In genomic region chr22:43996170-43996980, GRCh38 we compare ENCODE assay signal across 9 cellular contexts. TPM values are rescaled to one million over a fixed set of nuclear protein-coding genes. Genes with fewer than 3 reads are reported as not detected.
A peak's percentile ranks its signal among the peaks of the same experiment; 100 is the strongest.
DNase-seq lines count a peak whose midpoint lies in the region; ATAC-seq and TF ChIP-seq lines count a peak whose summit lies in the region.
"Had no signal": no experiment of that assay in that cellular context is flagged by ENCODE, and none has a peak within 500 bp of the region (broad histone marks: within the 10 kb centered on the region; RNA-seq: fewer than 3 reads in every experiment).

No MANE protein-coding gene starts in this region.

- ATAC-seq in gastroesophageal sphincter (no peak), GM18858 (IDR thresholded peaks at IDR 0.05; ENCODE audit: unreplicated experiment) (no peak)

- H3K9me3 Mint-ChIP-seq in T-helper 2 cell treated with Interferon-gamma antibody and Interleukin-4, amounts not matched to agents 5 μg/mL and 100 μg/mL, for 36 hours: no peaks in the 10 kb centered on the region

- no peaks in the 10 kb centered on the region for H3K4me1 ChIP-seq in ascending aorta
- peaks cover 0 to 6% (median 0%) of the 10 kb centered on the region in 4 donors for H3K4me1 ChIP-seq in tibial artery
- peaks cover 0 to 10% (median 0%) of the 10 kb centered on the region in 3 donors for H3K4me1 ChIP-seq in gastroesophageal sphincter

- TF ChIP-seq EP300 in gastroesophageal sphincter (IDR thresholded peaks at IDR 0.05): no peak

- intact Hi-C loops in ascending aorta (cut with DNase I): no loop called here
- intact Hi-C loops in posterior cingulate gyrus (cut with DNase I): no loop called here
- intact Hi-C loops in tibial artery (cut with DNase I; ENCODE audit: low total_unique reads): no loop called here

- peaks cover 42% of the 10 kb centered on the region for H3K36me3 Mint-ChIP-seq in T-helper 2 cell treated with Interferon-gamma antibody and Interleukin-4, amounts not matched to agents 5 μg/mL and 100 μg/mL, for 36 hours (ENCODE audit: low read depth)

- H3K27me3 ChIP-seq in ascending aorta: no peaks in the 10 kb centered on the region
- no peaks in the 10 kb centered on the region for H3K27me3 ChIP-seq in tibial artery
- H3K27me3 ChIP-seq in gastroesophageal sphincter: no peaks in the 10 kb centered on the region
- H3K27me3 ChIP-seq: cardiac muscle cell had no signal

- 92 to 95% methylated on average over 6 to 12 of the region's 45 CpGs for WGBS in gastroesophageal sphincter (ENCODE audit: low coverage in 1 of 2), 2 donors

- H3K4me3 Mint-ChIP-seq in T-helper 2 cell treated with Interferon-gamma antibody and Interleukin-4, amounts not matched to agents 5 μg/mL and 100 μg/mL, for 36 hours: peak overlapping the region; percentile 92

- no peak for TF ChIP-seq CTCF in ascending aorta (IDR thresholded peaks at IDR 0.05)
- TF ChIP-seq CTCF in tibial artery (IDR thresholded peaks at IDR 0.05): no peak
- TF ChIP-seq CTCF in gastroesophageal sphincter (IDR thresholded peaks at IDR 0.05): no peak

- peaks cover 55 to 64% of the 10 kb centered on the region in 2 donors for H3K36me3 ChIP-seq in ascending aorta
- H3K36me3 ChIP-seq in tibial artery: peaks cover 48 to 83% (median 74%) of the 10 kb centered on the region in 3 donors
- H3K36me3 ChIP-seq in gastroesophageal sphincter: peaks cover 0 to 84% of the 10 kb centered on the region in 2 donors

- H3K27me3 Mint-ChIP-seq in T-helper 2 cell treated with Interferon-gamma antibody and Interleukin-4, amounts not matched to agents 5 μg/mL and 100 μg/mL, for 36 hours (ENCODE audit: low read depth): no peaks in the 10 kb centered on the region

- peaks cover 17% of the 10 kb centered on the region for H3K4me1 Mint-ChIP-seq in T-helper 2 cell treated with Interferon-gamma antibody and Interleukin-4, amounts not matched to agents 5 μg/mL and 100 μg/mL, for 36 hours (ENCODE audit: low read depth)

- H3K9me3 ChIP-seq in ascending aorta (no peaks in the 10 kb centered on the region), tibial artery (no peaks in the 10 kb centered on the region), gastroesophageal sphincter (no peaks in the 10 kb centered on the region)

- TF ChIP-seq POLR2A in GM18526 (IDR thresholded peaks at IDR 0.05; ENCODE audit: extremely low read depth, insufficient read length): peak; percentile 57
- TF ChIP-seq POLR2A in gastroesophageal sphincter (IDR thresholded peaks at IDR 0.05): no peak

- H3K4me3 ChIP-seq in ascending aorta: no peak overlapping the region
- peak overlapping the region in 1 of 2 donors; percentile 8 for H3K4me3 ChIP-seq in tibial artery
- peak overlapping the region in 1 of 2 donors; percentile 18 for H3K4me3 ChIP-seq in gastroesophageal sphincter
- H3K4me3 ChIP-seq: cardiac muscle cell had no signal

- H3K27ac ChIP-seq in ascending aorta (no peak overlapping the region), tibial artery (no peak overlapping the region), gastroesophageal sphincter (peak overlapping the region in 1 of 4 donors; percentile 5)
- H3K27ac ChIP-seq: cardiac muscle cell had no signal

- H3K27ac Mint-ChIP-seq in T-helper 2 cell treated with Interferon-gamma antibody and Interleukin-4, amounts not matched to agents 5 μg/mL and 100 μg/mL, for 36 hours: peak overlapping the region; percentile 89

- DNase-seq in T-helper 2 cell treated with Interferon-gamma antibody and Interleukin-4, amounts not matched to agents 5 μg/mL and 100 μg/mL, for 36 hours (ENCODE audit: low spot score): peak; percentile 68
- DNase-seq in ascending aorta (ENCODE audit: low spot score in 2 of 2) (peak; percentile 19 to 76), posterior cingulate gyrus (peak; percentile 32 to 95 (median 65)), tibial artery (peak; percentile 61 to 72), SIG-M5 (lab: John Stamatoyannopoulos, UW) (no peak)

RNA-seq across cellular contexts. Expression of gene PARVB, which starts 27.7 kb away (rescaled TPM):
- total RNA-seq in ascending aorta: 33.8 TPM
- 10 to 100 TPM; 32.1 to 61.9 (median 41.9) TPM for total RNA-seq in gastroesophageal sphincter

RNA-seq across cellular contexts. Expression of gene SAMM50, which starts 41.1 kb away (rescaled TPM):
- total RNA-seq in ascending aorta (23.6 TPM), gastroesophageal sphincter (10 to 100 TPM; 19.8 to 33.4 (median 31.6) TPM)
